ENCODE assay signal across 12 cellular contexts in genomic region chr17:50063516-50064252, GRCh38. TPM values are rescaled to one million over a fixed set of nuclear protein-coding genes. Genes with fewer than 3 reads are reported as not detected.
DNase-seq lines count a peak whose midpoint lies in the region; ATAC-seq and TF ChIP-seq lines count a peak whose summit lies in the region.
"Had no signal": no experiment of that assay in that cellular context is flagged by ENCODE, and none has a peak within 500 bp of the region (broad histone marks: within the 10 kb centered on the region; RNA-seq: fewer than 3 reads in every experiment).

No MANE protein-coding gene starts in this region.

- 89 to 92% methylated on average over 8 of the region's 8 CpGs for WGBS in lung, 2 donors
- 90 to 93% methylated on average over 8 of the region's 8 CpGs for WGBS in tibial nerve, 2 donors

- no peak overlapping the region for H3K4me3 ChIP-seq in MG63
- no peak overlapping the region for H3K4me3 ChIP-seq in breast epithelium
- H3K4me3 ChIP-seq in lung = no peak overlapping the region
- H3K4me3 ChIP-seq in tibial nerve = no peak overlapping the region

- POLR2A ChIA-PET in naive thymus-derived CD8-positive, alpha-beta T cell (lab: Charles Lee) = no interaction called here

- intact Hi-C loops in breast epithelium (cut with DNase I; ENCODE audit: low total_unique reads) = loop anchor here (5.0 kb wide), 1 partner anchor 36 kb away; no protein-coding TSS in a partner anchor

- peak; percentile 72 for DNase-seq in MG63
- no peak for DNase-seq in breast epithelium (ENCODE audit: low spot score in 2 of 2)
- no peak for DNase-seq in lung (ENCODE audit: low spot score)
- DNase-seq in tibial nerve (ENCODE audit: low spot score in 2 of 2) = no peak
- no peak for DNase-seq in stimulated activated naive B cell treated with anti-CD40 and anti-IgM and Interleukin-4, amounts not matched to agents 10 μg/mL and 1 μg/mL and 100 μg/mL, for 72 hours
- no peak for DNase-seq in NCI-H2171 treated with DMSO at 0.1 percent for 48 hours (lab: John Stamatoyannopoulos, UW)
- DNase-seq in naive thymus-derived CD8-positive, alpha-beta T cell = no peak
- DNase-seq: activated CD4-positive, CD25-positive, alpha-beta regulatory T cell treated with anti-CD3 and anti-CD28 coated beads, Interleukin-2, amount 50 U/mL, for 72 hours; activated naive CD8-positive, alpha-beta T cell treated with anti-CD3 and anti-CD28 coated beads, Interleukin-2, amount 10 ng/mL, durations not matched to agents 7 days and 5 days; naive B cell; NCI-H2029 treated with DMSO at 0.1 percent for 48 hours; stimulated activated CD4-positive, alpha-beta T cell treated with anti-CD3 and anti-CD28 coated beads, Interleukin-4, amount 100 ng/mL, for 4 hours had no signal

- H3K36me3 ChIP-seq in MG63 (peaks cover 79% of the 10 kb centered on the region), breast epithelium (no peaks in the 10 kb centered on the region), lung (ENCODE audit: control insufficient read depth in 2 of 2, insufficient read depth in 2 of 2, low read length in 2 of 2) (peaks cover 6 to 12% of the 10 kb centered on the region in 2 donors), tibial nerve (peaks cover 0 to 4% (median 0%) of the 10 kb centered on the region in 3 donors)

- no peak for ATAC-seq in lung (ENCODE audit: insufficient read depth, low FRiP score)
- ATAC-seq in stimulated activated naive B cell treated with anti-CD40 and anti-IgM and Interleukin-4, amounts not matched to agents 10 μg/mL and 1 μg/mL and 100 μg/mL, for 72 hours (replicated peaks) = no peak
- no peak for ATAC-seq in naive thymus-derived CD8-positive, alpha-beta T cell

- TF ChIP-seq CTCF in breast epithelium (IDR thresholded peaks at IDR 0.05) (no peak), lung (IDR thresholded peaks at IDR 0.05; ENCODE audit: control extremely low read depth, extremely low read depth) (no peak), tibial nerve (IDR thresholded peaks at IDR 0.05) (no peak)

- TF ChIP-seq EP300 in tibial nerve (IDR thresholded peaks at IDR 0.05) = no peak

- H3K4me1 Mint-ChIP-seq in stimulated activated naive B cell treated with anti-CD40 and anti-IgM and Interleukin-4, amounts not matched to agents 10 μg/mL and 1 μg/mL and 100 μg/mL, for 72 hours = peaks cover 0 to 1% of the 10 kb centered on the region in 2 donors
- peaks cover 0 to 8% (median 1%) of the 10 kb centered on the region in 4 donors for H3K4me1 Mint-ChIP-seq in naive thymus-derived CD8-positive, alpha-beta T cell

- peaks cover 43 to 59% of the 10 kb centered on the region in 2 donors for H3K27me3 Mint-ChIP-seq in stimulated activated naive B cell treated with anti-CD40 and anti-IgM and Interleukin-4, amounts not matched to agents 10 μg/mL and 1 μg/mL and 100 μg/mL, for 72 hours
- no peaks in the 10 kb centered on the region for H3K27me3 Mint-ChIP-seq in naive thymus-derived CD8-positive, alpha-beta T cell
- H3K27me3 Mint-ChIP-seq: activated naive CD8-positive, alpha-beta T cell treated with anti-CD3 and anti-CD28 coated beads, Interleukin-2, amount 10 ng/mL, durations not matched to agents 7 days and 5 days had no signal

- H3K27me3 ChIP-seq in MG63 = no peaks in the 10 kb centered on the region
- no peaks in the 10 kb centered on the region for H3K27me3 ChIP-seq in breast epithelium
- no peaks in the 10 kb centered on the region for H3K27me3 ChIP-seq in lung (ENCODE audit: control insufficient read depth, insufficient read depth)
- no peaks in the 10 kb centered on the region for H3K27me3 ChIP-seq in tibial nerve

- no peak overlapping the region for H3K27ac Mint-ChIP-seq in stimulated activated naive B cell treated with anti-CD40 and anti-IgM and Interleukin-4, amounts not matched to agents 10 μg/mL and 1 μg/mL and 100 μg/mL, for 72 hours
- peak overlapping the region in 3 of 10 donors; percentile 29 to 75 (median 53) for H3K27ac Mint-ChIP-seq in naive thymus-derived CD8-positive, alpha-beta T cell
- H3K27ac Mint-ChIP-seq: activated naive CD8-positive, alpha-beta T cell treated with anti-CD3 and anti-CD28 coated beads, Interleukin-2, amount 10 ng/mL, durations not matched to agents 7 days and 5 days had no signal

- H3K27ac ChIP-seq in breast epithelium (peak overlapping the region; percentile 93 to 96), lung (ENCODE audit: low read depth in 1 of 2, low read length in 1 of 2) (peak overlapping the region; percentile 94 to 97), tibial nerve (peak overlapping the region; percentile 45 to 95 (median 75))

- H3K4me3 Mint-ChIP-seq in stimulated activated naive B cell treated with anti-CD40 and anti-IgM and Interleukin-4, amounts not matched to agents 10 μg/mL and 1 μg/mL and 100 μg/mL, for 72 hours = no peak overlapping the region
- H3K4me3 Mint-ChIP-seq in naive thymus-derived CD8-positive, alpha-beta T cell = no peak overlapping the region
- H3K4me3 Mint-ChIP-seq: activated naive CD8-positive, alpha-beta T cell treated with anti-CD3 and anti-CD28 coated beads, Interleukin-2, amount 10 ng/mL, durations not matched to agents 7 days and 5 days; naive B cell had no signal

- no peak for TF ChIP-seq POLR2A in breast epithelium (IDR thresholded peaks at IDR 0.05)
- TF ChIP-seq POLR2A in tibial nerve (IDR thresholded peaks at IDR 0.05) = no peak

- H3K4me1 ChIP-seq in breast epithelium (peaks cover 18 to 40% of the 10 kb centered on the region in 2 donors), lung (ENCODE audit: control insufficient read depth in 2 of 2, insufficient read depth in 2 of 2, low read length in 2 of 2) (peaks cover 27 to 46% of the 10 kb centered on the region in 2 donors), tibial nerve (peaks cover 0 to 71% (median 59%) of the 10 kb centered on the region in 4 donors)

- H3K36me3 Mint-ChIP-seq in stimulated activated naive B cell treated with anti-CD40 and anti-IgM and Interleukin-4, amounts not matched to agents 10 μg/mL and 1 μg/mL and 100 μg/mL, for 72 hours = no peaks in the 10 kb centered on the region
- peaks cover 0 to 3% (median 0%) of the 10 kb centered on the region in 3 donors for H3K36me3 Mint-ChIP-seq in naive thymus-derived CD8-positive, alpha-beta T cell
- H3K36me3 Mint-ChIP-seq: naive B cell had no signal

- no peaks in the 10 kb centered on the region for H3K9me3 ChIP-seq in MG63
- H3K9me3 ChIP-seq in breast epithelium = no peaks in the 10 kb centered on the region
- H3K9me3 ChIP-seq in lung (ENCODE audit: control insufficient read depth in 2 of 2, insufficient read depth in 1 of 2, low read length in 1 of 2) = no peaks in the 10 kb centered on the region
- H3K9me3 ChIP-seq in tibial nerve = no peaks in the 10 kb centered on the region

- H3K9me3 Mint-ChIP-seq in stimulated activated naive B cell treated with anti-CD40 and anti-IgM and Interleukin-4, amounts not matched to agents 10 μg/mL and 1 μg/mL and 100 μg/mL, for 72 hours = no peaks in the 10 kb centered on the region
- H3K9me3 Mint-ChIP-seq in naive thymus-derived CD8-positive, alpha-beta T cell = no peaks in the 10 kb centered on the region
- H3K9me3 Mint-ChIP-seq: activated naive CD8-positive, alpha-beta T cell treated with anti-CD3 and anti-CD28 coated beads, Interleukin-2, amount 10 ng/mL, durations not matched to agents 7 days and 5 days; naive B cell had no signal

RNA-seq across cellular contexts. Expression of gene ITGA3, which starts 7.8 kb away (rescaled TPM):
- total RNA-seq in MG63 (2014; rRNA removed; shearing (Covaris generic); ENCODE audit: low replicate concordance) = 162 and 248 TPM in 2 replicates
- total RNA-seq in breast epithelium = 10 to 100 TPM; 10.6 to 67.6 (median 48.5) TPM
- 100 to 1,000 TPM; 142 to 204 TPM for total RNA-seq in lung
- 100 to 1,000 TPM in 1 of 2 donors, 10 to 100 TPM in 1; 83.9 to 123 TPM for polyA plus RNA-seq in lung
- 10 to 100 TPM; 59.2 to 85.7 (median 69.1) TPM for total RNA-seq in tibial nerve
- 1 to 10 TPM; 8.0 to 8.5 TPM for total RNA-seq in naive thymus-derived CD8-positive, alpha-beta T cell
- 1 to 10 TPM in 2 of 3 donors, under 1 TPM in 1; 0.40 to 1.5 (median 1.4) TPM for polyA plus RNA-seq in naive thymus-derived CD8-positive, alpha-beta T cell

RNA-seq across cellular contexts. Expression of gene PDK2, which starts 31.5 kb away (rescaled TPM):
- 16.9 and 25.8 TPM in 2 replicates for total RNA-seq in MG63 (2014; rRNA removed; shearing (Covaris generic); ENCODE audit: low replicate concordance)
- 10 to 100 TPM; 28.2 to 53.4 (median 30.5) TPM for total RNA-seq in breast epithelium
- total RNA-seq in lung = 10 to 100 TPM; 23.2 to 27.8 TPM
- 10 to 100 TPM in 1 of 2 donors, 1 to 10 TPM in 1; 10.0 to 15.7 TPM for polyA plus RNA-seq in lung
- 10 to 100 TPM; 37.9 to 77.7 (median 49.8) TPM for total RNA-seq in tibial nerve
- total RNA-seq in naive thymus-derived CD8-positive, alpha-beta T cell = 10 to 100 TPM; 44.4 to 45.3 TPM
- 10 to 100 TPM; 27.9 to 47.4 (median 40.4) TPM for polyA plus RNA-seq in naive thymus-derived CD8-positive, alpha-beta T cell
